In the genomic region with DNA sequence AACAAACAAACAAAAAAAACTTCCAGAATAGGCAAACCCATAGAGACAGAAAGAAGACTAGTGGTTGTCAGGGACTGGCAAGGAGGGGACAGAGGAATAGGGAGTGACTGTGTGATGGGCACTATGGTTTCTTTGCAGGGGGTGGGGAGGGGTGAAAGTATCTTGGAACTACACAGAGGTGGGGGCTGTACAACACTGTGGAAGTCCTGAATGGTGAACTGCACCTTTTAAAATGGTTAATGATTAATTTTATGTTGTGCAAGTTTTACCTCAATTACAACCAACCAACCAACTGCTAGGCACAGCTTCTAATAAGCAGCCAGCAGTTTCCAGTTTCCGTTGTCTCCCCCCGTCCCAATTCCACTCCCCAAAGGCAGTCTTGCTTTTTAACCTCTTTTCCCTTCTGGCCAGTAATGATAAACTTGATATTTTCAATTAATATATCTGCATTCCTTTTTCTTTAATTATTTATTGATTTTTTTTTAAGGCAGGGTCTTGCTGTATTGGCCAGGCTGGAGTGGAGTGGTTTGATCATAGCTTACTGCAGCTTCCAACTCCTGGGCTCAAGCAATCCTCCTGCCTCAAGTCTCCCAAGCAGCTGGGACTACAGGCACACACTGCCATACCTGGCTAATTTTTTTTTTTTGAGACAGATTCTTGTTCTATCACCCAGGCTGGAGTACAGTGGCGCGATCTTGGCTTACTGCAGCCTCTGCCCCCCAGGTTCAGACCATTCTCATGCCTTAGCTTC, we compare ENCODE assay signal across 1 cellular context.
TF ChIP-seq lines count a peak whose summit lies in the region.

No MANE protein-coding gene starts in this region.

TF ChIP-seq in HepG2, 621 proteins besides CTCF, POLR2A, EP300 and RAD21 (continued from another document and continues in another):
- TF ChIP-seq, protein P1, sequence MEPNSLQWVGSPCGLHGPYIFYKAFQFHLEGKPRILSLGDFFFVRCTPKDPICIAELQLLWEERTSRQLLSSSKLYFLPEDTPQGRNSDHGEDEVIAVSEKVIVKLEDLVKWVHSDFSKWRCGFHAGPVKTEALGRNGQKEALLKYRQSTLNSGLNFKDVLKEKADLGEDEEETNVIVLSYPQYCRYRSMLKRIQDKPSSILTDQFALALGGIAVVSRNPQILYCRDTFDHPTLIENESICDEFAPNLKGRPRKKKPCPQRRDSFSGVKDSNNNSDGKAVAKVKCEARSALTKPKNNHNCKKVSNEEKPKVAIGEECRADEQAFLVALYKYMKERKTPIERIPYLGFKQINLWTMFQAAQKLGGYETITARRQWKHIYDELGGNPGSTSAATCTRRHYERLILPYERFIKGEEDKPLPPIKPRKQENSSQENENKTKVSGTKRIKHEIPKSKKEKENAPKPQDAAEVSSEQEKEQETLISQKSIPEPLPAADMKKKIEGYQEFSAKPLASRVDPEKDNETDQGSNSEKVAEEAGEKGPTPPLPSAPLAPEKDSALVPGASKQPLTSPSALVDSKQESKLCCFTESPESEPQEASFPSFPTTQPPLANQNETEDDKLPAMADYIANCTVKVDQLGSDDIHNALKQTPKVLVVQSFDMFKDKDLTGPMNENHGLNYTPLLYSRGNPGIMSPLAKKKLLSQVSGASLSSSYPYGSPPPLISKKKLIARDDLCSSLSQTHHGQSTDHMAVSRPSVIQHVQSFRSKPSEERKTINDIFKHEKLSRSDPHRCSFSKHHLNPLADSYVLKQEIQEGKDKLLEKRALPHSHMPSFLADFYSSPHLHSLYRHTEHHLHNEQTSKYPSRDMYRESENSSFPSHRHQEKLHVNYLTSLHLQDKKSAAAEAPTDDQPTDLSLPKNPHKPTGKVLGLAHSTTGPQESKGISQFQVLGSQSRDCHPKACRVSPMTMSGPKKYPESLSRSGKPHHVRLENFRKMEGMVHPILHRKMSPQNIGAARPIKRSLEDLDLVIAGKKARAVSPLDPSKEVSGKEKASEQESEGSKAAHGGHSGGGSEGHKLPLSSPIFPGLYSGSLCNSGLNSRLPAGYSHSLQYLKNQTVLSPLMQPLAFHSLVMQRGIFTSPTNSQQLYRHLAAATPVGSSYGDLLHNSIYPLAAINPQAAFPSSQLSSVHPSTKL (CRISPR knock-in tag; IDR thresholded peaks at IDR 0.05), result 0 out of 2 replicates have a peak, but pooled peaks have one; percentile 28
- TF ChIP-seq RAD51 (IDR thresholded peaks at IDR 0.05; ENCODE audit: borderline replicate concordance) (no peak), ARNT (IDR thresholded peaks at IDR 0.05) (no peak), ZNF569 (CRISPR knock-in tag; IDR thresholded peaks at IDR 0.05; ENCODE audit: borderline replicate concordance) (no peak), PHF5A (CRISPR knock-in tag; IDR thresholded peaks at IDR 0.05; ENCODE audit: low read depth, unreplicated experiment) (no peak), MIXL1 (CRISPR knock-in tag; IDR thresholded peaks at IDR 0.05) (0 out of 2 replicates have a peak, but pooled peaks have one; percentile 12), ZNF12 (CRISPR knock-in tag; IDR thresholded peaks at IDR 0.05) (no peak), THAP11 (CRISPR knock-in tag; IDR thresholded peaks at IDR 0.05) (peak; percentile 36; the same call in 1 of the 2 replicates), ZNF614 (CRISPR knock-in tag; IDR thresholded peaks at IDR 0.05; ENCODE audit: borderline replicate concordance) (0 out of 2 replicates have a peak, but pooled peaks have one; percentile 39), TBL1XR1 (IDR thresholded peaks at IDR 0.05; ENCODE audit: borderline replicate concordance, low read length, partially characterized antibody) (no peak), ZNF264 (CRISPR knock-in tag; IDR thresholded peaks at IDR 0.05) (no peak), U2AF1 (optimal IDR thresholded peaks at IDR 0.05; ENCODE audit: low read depth, low read length) (no peak), LCORL (IDR thresholded peaks at IDR 0.05) (no peak), LCORL (CRISPR knock-in tag; IDR thresholded peaks at IDR 0.05) (no peak), REPIN1 (CRISPR knock-in tag; IDR thresholded peaks at IDR 0.05; ENCODE audit: borderline replicate concordance, low read depth) (no peak; the same call in 1 of the 2 replicates), JUN (CRISPR knock-in tag; IDR thresholded peaks at IDR 0.05) (no peak)
- TF ChIP-seq, protein P2, sequence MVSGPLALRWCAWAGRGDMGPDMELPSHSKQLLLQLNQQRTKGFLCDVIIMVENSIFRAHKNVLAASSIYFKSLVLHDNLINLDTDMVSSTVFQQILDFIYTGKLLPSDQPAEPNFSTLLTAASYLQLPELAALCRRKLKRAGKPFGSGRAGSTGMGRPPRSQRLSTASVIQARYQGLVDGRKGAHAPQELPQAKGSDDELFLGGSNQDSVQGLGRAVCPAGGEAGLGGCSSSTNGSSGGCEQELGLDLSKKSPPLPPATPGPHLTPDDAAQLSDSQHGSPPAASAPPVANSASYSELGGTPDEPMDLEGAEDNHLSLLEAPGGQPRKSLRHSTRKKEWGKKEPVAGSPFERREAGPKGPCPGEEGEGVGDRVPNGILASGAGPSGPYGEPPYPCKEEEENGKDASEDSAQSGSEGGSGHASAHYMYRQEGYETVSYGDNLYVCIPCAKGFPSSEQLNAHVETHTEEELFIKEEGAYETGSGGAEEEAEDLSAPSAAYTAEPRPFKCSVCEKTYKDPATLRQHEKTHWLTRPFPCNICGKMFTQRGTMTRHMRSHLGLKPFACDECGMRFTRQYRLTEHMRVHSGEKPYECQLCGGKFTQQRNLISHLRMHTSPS (CRISPR knock-in tag; IDR thresholded peaks at IDR 0.05; ENCODE audit: low read depth), result no peak
- TF ChIP-seq, protein P3, sequence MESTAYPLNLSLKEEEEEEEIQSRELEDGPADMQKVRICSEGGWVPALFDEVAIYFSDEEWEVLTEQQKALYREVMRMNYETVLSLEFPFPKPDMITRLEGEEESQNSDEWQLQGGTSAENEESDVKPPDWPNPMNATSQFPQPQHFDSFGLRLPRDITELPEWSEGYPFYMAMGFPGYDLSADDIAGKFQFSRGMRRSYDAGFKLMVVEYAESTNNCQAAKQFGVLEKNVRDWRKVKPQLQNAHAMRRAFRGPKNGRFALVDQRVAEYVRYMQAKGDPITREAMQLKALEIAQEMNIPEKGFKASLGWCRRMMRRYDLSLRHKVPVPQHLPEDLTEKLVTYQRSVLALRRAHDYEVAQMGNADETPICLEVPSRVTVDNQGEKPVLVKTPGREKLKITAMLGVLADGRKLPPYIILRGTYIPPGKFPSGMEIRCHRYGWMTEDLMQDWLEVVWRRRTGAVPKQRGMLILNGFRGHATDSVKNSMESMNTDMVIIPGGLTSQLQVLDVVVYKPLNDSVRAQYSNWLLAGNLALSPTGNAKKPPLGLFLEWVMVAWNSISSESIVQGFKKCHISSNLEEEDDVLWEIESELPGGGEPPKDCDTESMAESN (CRISPR knock-in tag; conservative IDR thresholded peaks at IDR 0.05), result no peak
- TF ChIP-seq, protein P4, sequence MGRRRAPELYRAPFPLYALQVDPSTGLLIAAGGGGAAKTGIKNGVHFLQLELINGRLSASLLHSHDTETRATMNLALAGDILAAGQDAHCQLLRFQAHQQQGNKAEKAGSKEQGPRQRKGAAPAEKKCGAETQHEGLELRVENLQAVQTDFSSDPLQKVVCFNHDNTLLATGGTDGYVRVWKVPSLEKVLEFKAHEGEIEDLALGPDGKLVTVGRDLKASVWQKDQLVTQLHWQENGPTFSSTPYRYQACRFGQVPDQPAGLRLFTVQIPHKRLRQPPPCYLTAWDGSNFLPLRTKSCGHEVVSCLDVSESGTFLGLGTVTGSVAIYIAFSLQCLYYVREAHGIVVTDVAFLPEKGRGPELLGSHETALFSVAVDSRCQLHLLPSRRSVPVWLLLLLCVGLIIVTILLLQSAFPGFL (CRISPR knock-in tag; IDR thresholded peaks at IDR 0.05), result no peak
- TF ChIP-seq, protein P5, sequence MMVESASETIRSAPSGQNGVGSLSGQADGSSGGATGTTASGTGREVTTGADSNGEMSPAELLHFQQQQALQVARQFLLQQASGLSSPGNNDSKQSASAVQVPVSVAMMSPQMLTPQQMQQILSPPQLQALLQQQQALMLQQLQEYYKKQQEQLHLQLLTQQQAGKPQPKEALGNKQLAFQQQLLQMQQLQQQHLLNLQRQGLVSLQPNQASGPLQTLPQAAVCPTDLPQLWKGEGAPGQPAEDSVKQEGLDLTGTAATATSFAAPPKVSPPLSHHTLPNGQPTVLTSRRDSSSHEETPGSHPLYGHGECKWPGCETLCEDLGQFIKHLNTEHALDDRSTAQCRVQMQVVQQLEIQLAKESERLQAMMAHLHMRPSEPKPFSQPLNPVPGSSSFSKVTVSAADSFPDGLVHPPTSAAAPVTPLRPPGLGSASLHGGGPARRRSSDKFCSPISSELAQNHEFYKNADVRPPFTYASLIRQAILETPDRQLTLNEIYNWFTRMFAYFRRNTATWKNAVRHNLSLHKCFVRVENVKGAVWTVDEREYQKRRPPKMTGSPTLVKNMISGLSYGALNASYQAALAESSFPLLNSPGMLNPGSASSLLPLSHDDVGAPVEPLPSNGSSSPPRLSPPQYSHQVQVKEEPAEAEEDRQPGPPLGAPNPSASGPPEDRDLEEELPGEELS (CRISPR knock-in tag; IDR thresholded peaks at IDR 0.05), result peak; percentile 52; the same call in 1 of the 2 replicates
- TF ChIP-seq, protein P6, sequence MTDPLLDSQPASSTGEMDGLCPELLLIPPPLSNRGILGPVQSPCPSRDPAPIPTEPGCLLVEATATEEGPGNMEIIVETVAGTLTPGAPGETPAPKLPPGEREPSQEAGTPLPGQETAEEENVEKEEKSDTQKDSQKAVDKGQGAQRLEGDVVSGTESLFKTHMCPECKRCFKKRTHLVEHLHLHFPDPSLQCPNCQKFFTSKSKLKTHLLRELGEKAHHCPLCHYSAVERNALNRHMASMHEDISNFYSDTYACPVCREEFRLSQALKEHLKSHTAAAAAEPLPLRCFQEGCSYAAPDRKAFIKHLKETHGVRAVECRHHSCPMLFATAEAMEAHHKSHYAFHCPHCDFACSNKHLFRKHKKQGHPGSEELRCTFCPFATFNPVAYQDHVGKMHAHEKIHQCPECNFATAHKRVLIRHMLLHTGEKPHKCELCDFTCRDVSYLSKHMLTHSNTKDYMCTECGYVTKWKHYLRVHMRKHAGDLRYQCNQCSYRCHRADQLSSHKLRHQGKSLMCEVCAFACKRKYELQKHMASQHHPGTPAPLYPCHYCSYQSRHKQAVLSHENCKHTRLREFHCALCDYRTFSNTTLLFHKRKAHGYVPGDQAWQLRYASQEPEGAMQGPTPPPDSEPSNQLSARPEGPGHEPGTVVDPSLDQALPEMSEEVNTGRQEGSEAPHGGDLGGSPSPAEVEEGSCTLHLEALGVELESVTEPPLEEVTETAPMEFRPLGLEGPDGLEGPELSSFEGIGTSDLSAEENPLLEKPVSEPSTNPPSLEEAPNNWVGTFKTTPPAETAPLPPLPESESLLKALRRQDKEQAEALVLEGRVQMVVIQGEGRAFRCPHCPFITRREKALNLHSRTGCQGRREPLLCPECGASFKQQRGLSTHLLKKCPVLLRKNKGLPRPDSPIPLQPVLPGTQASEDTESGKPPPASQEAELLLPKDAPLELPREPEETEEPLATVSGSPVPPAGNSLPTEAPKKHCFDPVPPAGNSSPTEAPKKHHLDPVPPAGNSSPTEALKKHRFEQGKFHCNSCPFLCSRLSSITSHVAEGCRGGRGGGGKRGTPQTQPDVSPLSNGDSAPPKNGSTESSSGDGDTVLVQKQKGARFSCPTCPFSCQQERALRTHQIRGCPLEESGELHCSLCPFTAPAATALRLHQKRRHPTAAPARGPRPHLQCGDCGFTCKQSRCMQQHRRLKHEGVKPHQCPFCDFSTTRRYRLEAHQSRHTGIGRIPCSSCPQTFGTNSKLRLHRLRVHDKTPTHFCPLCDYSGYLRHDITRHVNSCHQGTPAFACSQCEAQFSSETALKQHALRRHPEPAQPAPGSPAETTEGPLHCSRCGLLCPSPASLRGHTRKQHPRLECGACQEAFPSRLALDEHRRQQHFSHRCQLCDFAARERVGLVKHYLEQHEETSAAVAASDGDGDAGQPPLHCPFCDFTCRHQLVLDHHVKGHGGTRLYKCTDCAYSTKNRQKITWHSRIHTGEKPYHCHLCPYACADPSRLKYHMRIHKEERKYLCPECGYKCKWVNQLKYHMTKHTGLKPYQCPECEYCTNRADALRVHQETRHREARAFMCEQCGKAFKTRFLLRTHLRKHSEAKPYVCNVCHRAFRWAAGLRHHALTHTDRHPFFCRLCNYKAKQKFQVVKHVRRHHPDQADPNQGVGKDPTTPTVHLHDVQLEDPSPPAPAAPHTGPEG (CRISPR knock-in tag; IDR thresholded peaks at IDR 0.05), result no peak
- TF ChIP-seq, protein P7, sequence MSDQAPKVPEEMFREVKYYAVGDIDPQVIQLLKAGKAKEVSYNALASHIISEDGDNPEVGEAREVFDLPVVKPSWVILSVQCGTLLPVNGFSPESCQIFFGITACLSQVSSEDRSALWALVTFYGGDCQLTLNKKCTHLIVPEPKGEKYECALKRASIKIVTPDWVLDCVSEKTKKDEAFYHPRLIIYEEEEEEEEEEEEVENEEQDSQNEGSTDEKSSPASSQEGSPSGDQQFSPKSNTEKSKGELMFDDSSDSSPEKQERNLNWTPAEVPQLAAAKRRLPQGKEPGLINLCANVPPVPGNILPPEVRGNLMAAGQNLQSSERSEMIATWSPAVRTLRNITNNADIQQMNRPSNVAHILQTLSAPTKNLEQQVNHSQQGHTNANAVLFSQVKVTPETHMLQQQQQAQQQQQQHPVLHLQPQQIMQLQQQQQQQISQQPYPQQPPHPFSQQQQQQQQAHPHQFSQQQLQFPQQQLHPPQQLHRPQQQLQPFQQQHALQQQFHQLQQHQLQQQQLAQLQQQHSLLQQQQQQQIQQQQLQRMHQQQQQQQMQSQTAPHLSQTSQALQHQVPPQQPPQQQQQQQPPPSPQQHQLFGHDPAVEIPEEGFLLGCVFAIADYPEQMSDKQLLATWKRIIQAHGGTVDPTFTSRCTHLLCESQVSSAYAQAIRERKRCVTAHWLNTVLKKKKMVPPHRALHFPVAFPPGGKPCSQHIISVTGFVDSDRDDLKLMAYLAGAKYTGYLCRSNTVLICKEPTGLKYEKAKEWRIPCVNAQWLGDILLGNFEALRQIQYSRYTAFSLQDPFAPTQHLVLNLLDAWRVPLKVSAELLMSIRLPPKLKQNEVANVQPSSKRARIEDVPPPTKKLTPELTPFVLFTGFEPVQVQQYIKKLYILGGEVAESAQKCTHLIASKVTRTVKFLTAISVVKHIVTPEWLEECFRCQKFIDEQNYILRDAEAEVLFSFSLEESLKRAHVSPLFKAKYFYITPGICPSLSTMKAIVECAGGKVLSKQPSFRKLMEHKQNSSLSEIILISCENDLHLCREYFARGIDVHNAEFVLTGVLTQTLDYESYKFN (CRISPR knock-in tag; conservative IDR thresholded peaks at IDR 0.05), result peak; percentile 70
